Comparison of ENCODE assay signal across 19 cellular contexts in genomic region chr11:79942071-79942470, GRCh38.
DNase-seq lines count a peak whose midpoint lies in the region; ATAC-seq and FAIRE-seq lines count a peak whose summit lies in the region.
"Had no signal": no experiment of that assay in that cellular context is flagged by ENCODE, and none has a peak within 500 bp of the region (broad histone marks: within the 10 kb centered on the region; RNA-seq: fewer than 3 reads in every experiment).

No MANE protein-coding gene starts in this region.

- no peaks in the 10 kb centered on the region for H3K36me3 Mint-ChIP-seq in T-helper 17 cell (ENCODE audit: low read depth)
- H3K36me3 Mint-ChIP-seq: CD4-positive, CD25-positive, alpha-beta regulatory T cell; IgD-negative memory B cell had no signal

- H3K27ac Mint-ChIP-seq in T-helper 17 cell, result no peak overlapping the region
- H3K27ac Mint-ChIP-seq: CD4-positive, CD25-positive, alpha-beta regulatory T cell; IgD-negative memory B cell had no signal

- no peak for ATAC-seq in T-helper 17 cell
- ATAC-seq: Right ventricle myocardium inferior had no signal

- H3K27me3 Mint-ChIP-seq in T-helper 17 cell, result no peaks in the 10 kb centered on the region
- H3K27me3 Mint-ChIP-seq: CD4-positive, CD25-positive, alpha-beta regulatory T cell; IgD-negative memory B cell had no signal

- no peaks in the 10 kb centered on the region for H3K9me3 ChIP-seq in T-helper 17 cell (ENCODE audit: control insufficient read depth, low read length, poor library complexity, severe bottlenecking)
- H3K9me3 ChIP-seq: SJSA1 had no signal

- no peaks in the 10 kb centered on the region for H3K4me1 Mint-ChIP-seq in T-helper 17 cell
- H3K4me1 Mint-ChIP-seq: CD4-positive, CD25-positive, alpha-beta regulatory T cell; IgD-negative memory B cell had no signal

- DNase-seq in ELR (ENCODE audit: low read depth) (peak; percentile 2), M059J (ENCODE audit: low read depth) (peak; percentile 5), amniotic epithelial cell (ENCODE audit: low read depth) (peak; percentile 22), kidney glomerular epithelial cell (lab: John Stamatoyannopoulos, UW) (peak; percentile 41), RPMI8226 (no peak), T-helper 17 cell (no peak), frontal cortex (ENCODE audit: low spot score in 2 of 2) (no peak)
- DNase-seq: CD4-positive, CD25-positive, alpha-beta regulatory T cell; DMS79; NCI-H1417 treated with DMSO at 0.1 percent for 48 hours; NCI-H187; NCI-H2107; NCI-H510A; T-helper 1 cell had no signal

- no peak overlapping the region for H3K4me3 Mint-ChIP-seq in T-helper 17 cell
- H3K4me3 Mint-ChIP-seq: CD4-positive, CD25-positive, alpha-beta regulatory T cell; IgD-negative memory B cell had no signal

- no peak for FAIRE-seq in frontal cortex (lab: Jason Lieb, UNC)
- FAIRE-seq: GM12891, RCC 7860 had no signal

Comparison
In these comparisons a context has a peak if more than half of its experiments do, and no peak if none do; other contexts are left out.
1. DNase-seq: peak in ELR (single experiment), M059J (single experiment), amniotic epithelial cell (single experiment) and kidney glomerular epithelial cell (single experiment); none in RPMI8226 (single experiment), T-helper 17 cell (0 of 3) and frontal cortex (0 of 2).